Comparison of ENCODE assay signal across 1 cellular context in genomic region chr17:74305865-74306654, GRCh38.
TF ChIP-seq lines count a peak whose summit lies in the region.

No MANE protein-coding gene starts in this region.

TF ChIP-seq in H1, 55 proteins besides CTCF, POLR2A, EP300 and RAD21:
- no peak for TF ChIP-seq RNF2 (IDR thresholded peaks at IDR 0.05; ENCODE audit: borderline replicate concordance, low read depth, low read length, missing control alignments, poor library complexity, severe bottlenecking)
